In genomic region chr7:142793156-142793555, GRCh38 we compare ENCODE assay signal across 18 cellular contexts. TPM values are rescaled to one million over a fixed set of nuclear protein-coding genes. Genes with fewer than 3 reads are reported as not detected.
DNase-seq lines count a peak whose midpoint lies in the region; ATAC-seq lines count a peak whose summit lies in the region.
"Had no signal": no experiment of that assay in that cellular context is flagged by ENCODE, and none has a peak within 500 bp of the region (broad histone marks: within the 10 kb centered on the region; RNA-seq: fewer than 3 reads in every experiment).

No MANE protein-coding gene starts in this region.

- no peaks in the 10 kb centered on the region for H3K9me3 Mint-ChIP-seq in T-helper 2 cell treated with Interferon-gamma antibody and Interleukin-4, amounts not matched to agents 5 μg/mL and 100 μg/mL, for 36 hours
- no peaks in the 10 kb centered on the region for H3K9me3 Mint-ChIP-seq in activated naive CD8-positive, alpha-beta T cell treated with anti-CD3 and anti-CD28 coated beads, Interleukin-2, amount 50 U/mL, for 24 hours
- peaks cover 0 to 4% (median 0%) of the 10 kb centered on the region in 9 donors for H3K9me3 Mint-ChIP-seq in naive thymus-derived CD8-positive, alpha-beta T cell

- no peak for DNase-seq in T-helper 2 cell treated with Interferon-gamma antibody and Interleukin-4, amounts not matched to agents 5 μg/mL and 100 μg/mL, for 36 hours (ENCODE audit: low spot score)
- DNase-seq in T-helper 2 cell, result no peak
- peak; percentile 55 for DNase-seq in M059J (ENCODE audit: low read depth)
- DNase-seq in activated naive CD8-positive, alpha-beta T cell treated with anti-CD3 and anti-CD28 coated beads, Interleukin-2, amount 50 U/mL, for 24 hours, result no peak
- peak in 1 of 10 donors; percentile 0 for DNase-seq in naive thymus-derived CD8-positive, alpha-beta T cell
- DNase-seq in NCI-H748 (lab: John Stamatoyannopoulos, UW; ENCODE audit: unreplicated experiment), result no peak
- DNase-seq: 8988T, adrenal gland, EL, MG63, NCI-H1694 treated with DMSO at 0.1 percent for 48 hours, SJCRH30 had no signal

- H3K27ac Mint-ChIP-seq in T-helper 2 cell treated with Interferon-gamma antibody and Interleukin-4, amounts not matched to agents 5 μg/mL and 100 μg/mL, for 36 hours, result peak overlapping the region; percentile 99
- peak overlapping the region; percentile 98 for H3K27ac Mint-ChIP-seq in activated naive CD8-positive, alpha-beta T cell treated with anti-CD3 and anti-CD28 coated beads, Interleukin-2, amount 50 U/mL, for 24 hours
- peak overlapping the region; percentile 94 to 100 (median 100) for H3K27ac Mint-ChIP-seq in naive thymus-derived CD8-positive, alpha-beta T cell
- H3K27ac Mint-ChIP-seq: GM23338 had no signal

- peaks cover 79% of the 10 kb centered on the region for H3K36me3 Mint-ChIP-seq in T-helper 2 cell treated with Interferon-gamma antibody and Interleukin-4, amounts not matched to agents 5 μg/mL and 100 μg/mL, for 36 hours (ENCODE audit: low read depth)
- H3K36me3 Mint-ChIP-seq in activated naive CD8-positive, alpha-beta T cell treated with anti-CD3 and anti-CD28 coated beads, Interleukin-2, amount 50 U/mL, for 24 hours (ENCODE audit: low read depth), result peaks cover 64% of the 10 kb centered on the region
- H3K36me3 Mint-ChIP-seq in naive thymus-derived CD8-positive, alpha-beta T cell, result peaks cover 26 to 79% (median 48%) of the 10 kb centered on the region in 3 donors

- POLR2A ChIA-PET in naive thymus-derived CD8-positive, alpha-beta T cell (lab: Charles Lee), result interaction anchor here (0.7 to 22.1 kb wide), 6 partner anchors 5 to 489 kb away, joined by 3 to 3070 read pairs (median 456); no protein-coding TSS in a partner anchor

- H3K4me1 Mint-ChIP-seq in T-helper 2 cell treated with Interferon-gamma antibody and Interleukin-4, amounts not matched to agents 5 μg/mL and 100 μg/mL, for 36 hours (ENCODE audit: low read depth), result peaks cover 37% of the 10 kb centered on the region
- peaks cover 50% of the 10 kb centered on the region for H3K4me1 Mint-ChIP-seq in activated naive CD8-positive, alpha-beta T cell treated with anti-CD3 and anti-CD28 coated beads, Interleukin-2, amount 50 U/mL, for 24 hours
- H3K4me1 Mint-ChIP-seq in naive thymus-derived CD8-positive, alpha-beta T cell, result peaks cover 23 to 72% (median 53%) of the 10 kb centered on the region in 4 donors

- no peak for ATAC-seq in activated naive CD8-positive, alpha-beta T cell treated with anti-CD3 and anti-CD28 coated beads, Interleukin-2, amount 50 U/mL, for 24 hours
- ATAC-seq in naive thymus-derived CD8-positive, alpha-beta T cell, result no peak
- no peak for ATAC-seq in HG03135 (IDR thresholded peaks at IDR 0.05; ENCODE audit: unreplicated experiment)
- no peak for ATAC-seq in GM18873 (IDR thresholded peaks at IDR 0.05; ENCODE audit: low FRiP score, unreplicated experiment)
- ATAC-seq: GM23338 had no signal

- H3K4me3 Mint-ChIP-seq in T-helper 2 cell treated with Interferon-gamma antibody and Interleukin-4, amounts not matched to agents 5 μg/mL and 100 μg/mL, for 36 hours, result peak overlapping the region; percentile 93
- peak overlapping the region; percentile 88 for H3K4me3 Mint-ChIP-seq in activated naive CD8-positive, alpha-beta T cell treated with anti-CD3 and anti-CD28 coated beads, Interleukin-2, amount 50 U/mL, for 24 hours
- peak overlapping the region in 9 of 10 donors; percentile 85 to 99 (median 95) for H3K4me3 Mint-ChIP-seq in naive thymus-derived CD8-positive, alpha-beta T cell
- H3K4me3 Mint-ChIP-seq: GM23338 had no signal

- no peaks in the 10 kb centered on the region for H3K27me3 Mint-ChIP-seq in T-helper 2 cell treated with Interferon-gamma antibody and Interleukin-4, amounts not matched to agents 5 μg/mL and 100 μg/mL, for 36 hours (ENCODE audit: low read depth)
- H3K27me3 Mint-ChIP-seq in activated naive CD8-positive, alpha-beta T cell treated with anti-CD3 and anti-CD28 coated beads, Interleukin-2, amount 50 U/mL, for 24 hours, result no peaks in the 10 kb centered on the region
- no peaks in the 10 kb centered on the region for H3K27me3 Mint-ChIP-seq in naive thymus-derived CD8-positive, alpha-beta T cell

RNA-seq across cellular contexts. Expression of gene PRSS2, which starts 22.4 kb away (rescaled TPM):
- not detected in 2 replicates for total RNA-seq in M059J (2014; rRNA removed; shearing (Covaris generic))
- not detected for total RNA-seq in naive thymus-derived CD8-positive, alpha-beta T cell
- polyA plus RNA-seq in naive thymus-derived CD8-positive, alpha-beta T cell, result not detected
- total RNA-seq: activated CD8-positive, alpha-beta memory T cell treated with anti-CD3 and anti-CD28 coated beads for 36 hours; GM23338; NCI-H460; SJCRH30 had no signal
- polyA plus RNA-seq: GM23338 had no signal

RNA-seq across cellular contexts. Expression of gene PRSS1, which starts 43.9 kb away (rescaled TPM):
- total RNA-seq in M059J (2014; rRNA removed; shearing (Covaris generic)), result not detected in 2 replicates
- not detected for total RNA-seq in naive thymus-derived CD8-positive, alpha-beta T cell
- polyA plus RNA-seq in naive thymus-derived CD8-positive, alpha-beta T cell, result not detected
- total RNA-seq: activated CD8-positive, alpha-beta memory T cell treated with anti-CD3 and anti-CD28 coated beads for 36 hours; GM23338; NCI-H460; right atrium auricular region; SJCRH30 had no signal
- polyA plus RNA-seq: GM23338 had no signal
